Comparison of ENCODE assay signal across 13 cellular contexts in the genomic region with DNA sequence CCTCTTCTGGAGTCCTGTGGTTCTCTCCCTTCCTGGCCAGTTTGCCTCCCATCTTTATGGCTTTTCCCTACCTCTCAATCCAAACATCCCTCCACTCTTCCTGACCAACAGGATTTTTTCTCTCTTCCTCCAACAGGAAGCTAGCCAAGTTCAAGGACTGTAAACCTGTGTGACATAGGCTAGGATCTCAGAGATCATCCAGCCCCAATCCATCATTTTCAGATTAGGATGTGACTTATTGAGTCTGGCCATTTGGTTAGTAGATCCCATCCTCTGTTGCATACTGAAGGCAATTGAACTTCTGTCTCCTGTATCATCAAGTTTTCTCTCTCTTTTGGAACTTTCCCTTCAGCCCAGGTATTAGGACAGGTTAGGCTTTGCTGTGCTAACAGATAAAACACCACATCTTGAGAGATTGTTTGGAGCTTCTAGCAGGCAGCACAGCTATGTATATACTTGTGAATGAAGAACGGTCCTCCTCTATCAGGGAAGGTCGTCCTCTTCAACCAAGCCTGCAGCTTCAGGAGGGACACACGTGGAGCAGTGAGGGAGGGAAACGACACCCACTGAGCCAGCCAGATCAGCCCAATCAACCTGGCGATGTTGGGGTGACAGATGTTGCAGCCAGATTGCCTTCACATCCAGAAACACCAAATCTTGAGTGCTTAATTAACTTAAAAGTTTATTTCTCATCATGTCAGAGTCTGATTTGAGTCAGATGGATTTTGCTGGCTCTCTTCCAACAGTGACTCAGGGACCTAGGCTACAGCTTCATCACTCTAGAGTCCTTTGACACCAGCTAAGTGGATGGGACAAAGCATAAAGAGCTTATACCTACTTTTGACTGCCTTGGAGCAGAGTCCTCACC.
DNase-seq lines count a peak whose midpoint lies in the region; ATAC-seq and TF ChIP-seq lines count a peak whose summit lies in the region.
"Had no signal": no experiment of that assay in that cellular context is flagged by ENCODE, and none has a peak within 500 bp of the region (broad histone marks: within the 10 kb centered on the region; RNA-seq: fewer than 3 reads in every experiment).

No MANE protein-coding gene starts in this region.

- H3K9me3 ChIP-seq in PC-3 (ENCODE audit: low read length) (no peaks in the 10 kb centered on the region), right cardiac atrium (ENCODE audit: control insufficient read depth, low read length) (no peaks in the 10 kb centered on the region)
- H3K9me3 ChIP-seq: lower lobe of right lung, ovary had no signal

- 86% methylated on average over 5 of the region's 5 CpGs for WGBS in right cardiac atrium

- CTCF ChIA-PET in PC-3 (lab: Charles Lee) = no interaction called here

- no peaks in the 10 kb centered on the region for H3K27me3 ChIP-seq in PC-3 (ENCODE audit: low read length)
- no peaks in the 10 kb centered on the region for H3K27me3 ChIP-seq in right cardiac atrium (ENCODE audit: control insufficient read depth, insufficient read depth)
- H3K27me3 ChIP-seq: cardiac muscle cell, ovary had no signal

- no peak overlapping the region for H3K27ac ChIP-seq in PC-3 (ENCODE audit: low read length)
- no peak overlapping the region for H3K27ac ChIP-seq in right cardiac atrium (ENCODE audit: low read length)
- H3K27ac ChIP-seq: cardiac muscle cell, lower lobe of right lung, ovary, VCaP had no signal

- intact Hi-C loops in PC-3 (cut with micrococcal nuclease) (no loop called here), right cardiac atrium (cut with DNase I) (no loop called here)

- POLR2A ChIA-PET in PC-3 (lab: Charles Lee; ENCODE audit: unreplicated experiment) = no interaction called here

- H3K9me2 ChIP-seq in PC-3 (replicated peaks; ENCODE audit: low read length) = no peaks in the 10 kb centered on the region

- no peak for ATAC-seq in PC-3
- peak; percentile 76 for ATAC-seq in esophagus mucosa
- no peak for ATAC-seq in right cardiac atrium
- no peak for ATAC-seq in HG02642 (IDR thresholded peaks at IDR 0.05; ENCODE audit: poor library complexity, unreplicated experiment)
- ATAC-seq: lower lobe of right lung, Panc1 had no signal

- BruUV-seq in PC-3 (replicated peaks; lab: Mats Ljungman, UMichigan) = no TSS peak

- no peak overlapping the region for H3K4me2 ChIP-seq in PC-3 (ENCODE audit: low read length)

- no peak overlapping the region for H2AFZ ChIP-seq in PC-3 (ENCODE audit: low read length)

- H3K4me3 ChIP-seq in PC-3 (ENCODE audit: low read length) = no peak overlapping the region
- H3K4me3 ChIP-seq in right cardiac atrium (ENCODE audit: low read length) = no peak overlapping the region
- H3K4me3 ChIP-seq: cardiac muscle cell, lower lobe of right lung, ovary had no signal

- H3K36me3 ChIP-seq in PC-3 (ENCODE audit: low read depth, low read length) = no peaks in the 10 kb centered on the region
- H3K36me3 ChIP-seq: cardiac muscle cell, lower lobe of right lung, ovary had no signal

- TF ChIP-seq CTCF in PC-3 (conservative IDR thresholded peaks at IDR 0.05; ENCODE audit: low read depth, low read length) = no peak

- no peaks in the 10 kb centered on the region for H3K79me2 ChIP-seq in PC-3 (ENCODE audit: low read length)

- no peaks in the 10 kb centered on the region for H4K20me1 ChIP-seq in PC-3 (ENCODE audit: low read length)

- peaks cover 25% of the 10 kb centered on the region for H3K4me1 ChIP-seq in PC-3 (ENCODE audit: insufficient read depth, low read length)
- H3K4me1 ChIP-seq in right cardiac atrium (ENCODE audit: control insufficient read depth, insufficient read depth, low read length) = peaks cover 6% of the 10 kb centered on the region

- no peaks in the 10 kb centered on the region for H3F3A ChIP-seq in PC-3 (ENCODE audit: low read length, unreplicated experiment)

- H3K9ac ChIP-seq in PC-3 (ENCODE audit: low read length) = no peak overlapping the region

- peak; percentile 24 for DNase-seq in stimulated activated naive CD4-positive, alpha-beta T cell treated with Interleukin-2 at 50 U/mL for 16 hours (lab: John Stamatoyannopoulos, UW)
- no peak for DNase-seq in stimulated activated naive CD4-positive, alpha-beta T cell (lab: John Stamatoyannopoulos, UW)
- DNase-seq in PC-3 = peak; percentile 50
- DNase-seq in NCI-H2107 (lab: John Stamatoyannopoulos, UW) = no peak
- no peak for DNase-seq in right cardiac atrium
- DNase-seq in UCSD-AML1 (lab: John Stamatoyannopoulos, UW; ENCODE audit: unreplicated experiment) = no peak
- DNase-seq: lower lobe of right lung, ovary had no signal

Comparison
In these comparisons a context has a peak if more than half of its experiments do, and no peak if none do; other contexts are left out.
1. DNase-seq: peak in stimulated activated naive CD4-positive, alpha-beta T cell treated with Interleukin-2 at 50 U/mL for 16 hours (single experiment) and PC-3 (single experiment); none in stimulated activated naive CD4-positive, alpha-beta T cell (0 of 6), NCI-H2107 (single experiment), right cardiac atrium (0 of 3) and UCSD-AML1 (single experiment).